2 cellular contexts compared by ENCODE assay signal in genomic region chr4:16820304-16820703, GRCh38.
TF ChIP-seq lines count a peak whose summit lies in the region.

No MANE protein-coding gene starts in this region.

TF ChIP-seq in liver, 16 proteins besides CTCF, POLR2A, EP300 and RAD21:
- TF ChIP-seq TAF1 (conservative IDR thresholded peaks at IDR 0.05) (no peak), MAX (IDR thresholded peaks at IDR 0.05) (no peak), GABPA (IDR thresholded peaks at IDR 0.05 in 1 of 2, conservative IDR thresholded peaks at IDR 0.05 in 1 of 2) (no peak), FOXA1 (IDR thresholded peaks at IDR 0.05) (no peak), ATF3 (IDR thresholded peaks at IDR 0.05) (no peak), NR2F2 (IDR thresholded peaks at IDR 0.05) (peak; percentile 89)

TF ChIP-seq in HepG2, 621 proteins besides CTCF, POLR2A, EP300 and RAD21:
- no peak for TF ChIP-seq CBX2 (IDR thresholded peaks at IDR 0.05; ENCODE audit: low read depth, low read length)
- TF ChIP-seq CBX2 (CRISPR knock-in tag; IDR thresholded peaks at IDR 0.05; ENCODE audit: low read depth): no peak
- TF ChIP-seq TRIM24 (CRISPR knock-in tag; IDR thresholded peaks at IDR 0.05): no peak
- TF ChIP-seq RFX3 (CRISPR knock-in tag; IDR thresholded peaks at IDR 0.05): no peak
- TF ChIP-seq ZNF773 (CRISPR knock-in tag; IDR thresholded peaks at IDR 0.05; ENCODE audit: borderline replicate concordance): no peak
- TF ChIP-seq ZSCAN22 (CRISPR knock-in tag; IDR thresholded peaks at IDR 0.05): no peak
- no peak for TF ChIP-seq NFYB (CRISPR knock-in tag; IDR thresholded peaks at IDR 0.05)
- TF ChIP-seq MBD4 (IDR thresholded peaks at IDR 0.05; ENCODE audit: borderline replicate concordance, low read length): no peak
- TF ChIP-seq TBL1XR1 (IDR thresholded peaks at IDR 0.05; ENCODE audit: borderline replicate concordance, low read length, partially characterized antibody): no peak
- TF ChIP-seq BCL6 (CRISPR knock-in tag; IDR thresholded peaks at IDR 0.05): no peak
- no peak for TF ChIP-seq NFE2L1 (CRISPR knock-in tag; IDR thresholded peaks at IDR 0.05; ENCODE audit: borderline replicate concordance)
- no peak for TF ChIP-seq ZNF503 (CRISPR knock-in tag; IDR thresholded peaks at IDR 0.05)
- no peak for TF ChIP-seq ZFP82 (CRISPR knock-in tag; IDR thresholded peaks at IDR 0.05; ENCODE audit: borderline replicate concordance)
- no peak for TF ChIP-seq ZMAT5 (CRISPR knock-in tag; IDR thresholded peaks at IDR 0.05; ENCODE audit: borderline replicate concordance, low read depth)
- TF ChIP-seq ZNF790 (CRISPR knock-in tag; IDR thresholded peaks at IDR 0.05; ENCODE audit: borderline replicate concordance): no peak
- TF ChIP-seq ZNF264 (CRISPR knock-in tag; IDR thresholded peaks at IDR 0.05): no peak
- no peak for TF ChIP-seq TFE3 (CRISPR knock-in tag; IDR thresholded peaks at IDR 0.05)
TF ChIP-seq in HepG2: peak in this region for 0.
